ENCODE assay signal across 17 cellular contexts in genomic region chr7:44470628-44471245, GRCh38. TPM values are rescaled to one million over a fixed set of nuclear protein-coding genes. Genes with fewer than 3 reads are reported as not detected.
A peak's percentile ranks its signal among the peaks of the same experiment; 100 is the strongest.
DNase-seq lines count a peak whose midpoint lies in the region; ATAC-seq and TF ChIP-seq lines count a peak whose summit lies in the region.
"Had no signal": no experiment of that assay in that cellular context is flagged by ENCODE, and none has a peak within 500 bp of the region (broad histone marks: within the 10 kb centered on the region; RNA-seq: fewer than 3 reads in every experiment).

No MANE protein-coding gene starts in this region.

- POLR2A ChIA-PET in activated naive CD8-positive, alpha-beta T cell treated with anti-CD3 and anti-CD28 coated beads, Interleukin-2, amount 10 ng/mL, durations not matched to agents 7 days and 5 days (lab: Charles Lee): no interaction called here

- peak overlapping the region; percentile 37 to 65 for H3K27ac ChIP-seq in right atrium auricular region
- H3K27ac ChIP-seq in right lobe of liver: peak overlapping the region; percentile 47 to 77 (median 52)
- H3K27ac ChIP-seq in substantia nigra (ENCODE audit: low read depth, low read length, poor library complexity, severe bottlenecking): peak overlapping the region; percentile 37

- peaks cover 39% of the 10 kb centered on the region for H3K4me1 Mint-ChIP-seq in activated naive CD8-positive, alpha-beta T cell treated with anti-CD3 and anti-CD28 coated beads, Interleukin-2, amount 10 ng/mL, durations not matched to agents 7 days and 5 days

- H3K36me3 ChIP-seq in right atrium auricular region: no peaks in the 10 kb centered on the region
- peaks cover 0 to 19% (median 3%) of the 10 kb centered on the region in 4 donors for H3K36me3 ChIP-seq in right lobe of liver

- intact Hi-C loops in Right ventricle myocardium superior (cut with DNase I) (loop anchor here (10.0 kb wide), 1 partner anchor 96 kb away; no protein-coding TSS in a partner anchor), right lobe of liver (cut with DNase I) (no loop called here)

- DNase-seq in right atrium auricular region (ENCODE audit: low spot score) (no peak), Right ventricle myocardium superior (no peak), right lobe of liver (no peak), substantia nigra (lab: John Stamatoyannopoulos, UW) (no peak), NCI-H2081 (lab: John Stamatoyannopoulos, UW) (no peak), NCI-H774 (lab: John Stamatoyannopoulos, UW) (no peak), NCI-H345 (lab: John Stamatoyannopoulos, UW) (no peak)
- DNase-seq in activated naive CD8-positive, alpha-beta T cell treated with anti-CD3 and anti-CD28 coated beads, Interleukin-2, amount 10 ng/mL, durations not matched to agents 7 days and 5 days: no peak
- DNase-seq: Calu3, DND-41, GDM1, GM23248, NCI-H2107, NCI-H226, NCI-H69 had no signal

- H3K9me3 Mint-ChIP-seq in activated naive CD8-positive, alpha-beta T cell treated with anti-CD3 and anti-CD28 coated beads, Interleukin-2, amount 10 ng/mL, durations not matched to agents 7 days and 5 days: no peaks in the 10 kb centered on the region

- H3K27ac Mint-ChIP-seq in activated naive CD8-positive, alpha-beta T cell treated with anti-CD3 and anti-CD28 coated beads, Interleukin-2, amount 10 ng/mL, durations not matched to agents 7 days and 5 days: peak overlapping the region; percentile 22

- ATAC-seq in Right ventricle myocardium superior (ENCODE audit: poor library complexity) (no peak), right lobe of liver (peak; percentile 61 to 76 (median 75))
- no peak for ATAC-seq in activated naive CD8-positive, alpha-beta T cell treated with anti-CD3 and anti-CD28 coated beads, Interleukin-2, amount 10 ng/mL, durations not matched to agents 7 days and 5 days (ENCODE audit: low read depth)

- H3K36me3 Mint-ChIP-seq in activated naive CD8-positive, alpha-beta T cell treated with anti-CD3 and anti-CD28 coated beads, Interleukin-2, amount 10 ng/mL, durations not matched to agents 7 days and 5 days: peaks cover 29% of the 10 kb centered on the region

- H3K27me3 ChIP-seq in right atrium auricular region (no peaks in the 10 kb centered on the region), right lobe of liver (no peaks in the 10 kb centered on the region)

- no peak overlapping the region for H3K4me3 Mint-ChIP-seq in activated naive CD8-positive, alpha-beta T cell treated with anti-CD3 and anti-CD28 coated beads, Interleukin-2, amount 10 ng/mL, durations not matched to agents 7 days and 5 days
- H3K4me3 Mint-ChIP-seq: CD14-positive monocyte had no signal

- H3K4me1 ChIP-seq in right atrium auricular region (peaks cover 0 to 44% of the 10 kb centered on the region in 2 donors), right lobe of liver (peaks cover 0 to 66% (median 17%) of the 10 kb centered on the region in 4 donors)

- TF ChIP-seq CTCF in right atrium auricular region (IDR thresholded peaks at IDR 0.05) (no peak), right lobe of liver (IDR thresholded peaks at IDR 0.05) (no peak)

- H3K4me3 ChIP-seq in right atrium auricular region (no peak overlapping the region), right lobe of liver (peak overlapping the region in 1 of 3 donors; percentile 9)
- H3K4me3 ChIP-seq: GM23248, K562 had no signal

- no peaks in the 10 kb centered on the region for H3K27me3 Mint-ChIP-seq in activated naive CD8-positive, alpha-beta T cell treated with anti-CD3 and anti-CD28 coated beads, Interleukin-2, amount 10 ng/mL, durations not matched to agents 7 days and 5 days

- 61% methylated on average over 5 of the region's 5 CpGs for WGBS in right lobe of liver (ENCODE audit: insufficient coverage, low coverage, low lambda C conversion rate, missing lambda C conversion rate)

- TF ChIP-seq POLR2A in right lobe of liver (IDR thresholded peaks at IDR 0.05): no peak

- H3K9me3 ChIP-seq in right atrium auricular region (no peaks in the 10 kb centered on the region), right lobe of liver (no peaks in the 10 kb centered on the region)

RNA-seq across cellular contexts. Expression of gene NUDCD3, which starts 19.7 kb away (rescaled TPM):
- total RNA-seq in right atrium auricular region: 10 to 100 TPM; 50.6 to 53.3 TPM
- 107 TPM for total RNA-seq in Right ventricle myocardium superior
- 100 to 1,000 TPM in 1 of 2 experiments, 10 to 100 TPM in 1; 99.1 to 113 TPM for total RNA-seq in activated naive CD8-positive, alpha-beta T cell treated with anti-CD3 and anti-CD28 coated beads, Interleukin-2, amount 10 ng/mL, durations not matched to agents 7 days and 5 days
- total RNA-seq in right lobe of liver: 10 to 100 TPM; 24.4 to 47.1 (median 42.5) TPM

Comparison
In these comparisons a context has a peak if more than half of its experiments do, and no peak if none do; other contexts are left out.
1. ATAC-seq: peak in right lobe of liver (4 of 4); none in Right ventricle myocardium superior (single experiment) and activated naive CD8-positive, alpha-beta T cell treated with anti-CD3 and anti-CD28 coated beads, Interleukin-2, amount 10 ng/mL, durations not matched to agents 7 days and 5 days (single experiment).
2. Peak in every context shown above with its lines, with median percentiles within 50 percentile points of each other: H3K27ac ChIP-seq.